22 cellular contexts compared by ENCODE assay signal in genomic region chr17:6608321-6608720, GRCh38. TPM values are rescaled to one million over a fixed set of nuclear protein-coding genes. Genes with fewer than 3 reads are reported as not detected.
DNase-seq lines count a peak whose midpoint lies in the region; ATAC-seq and TF ChIP-seq lines count a peak whose summit lies in the region.
"Had no signal": no experiment of that assay in that cellular context is flagged by ENCODE, and none has a peak within 500 bp of the region (broad histone marks: within the 10 kb centered on the region; RNA-seq: fewer than 3 reads in every experiment).

No MANE protein-coding gene starts in this region.

- ATAC-seq in PC-3 (peak; percentile 90), GM19397 (IDR thresholded peaks at IDR 0.05; ENCODE audit: unreplicated experiment) (no peak)
- ATAC-seq: heart left ventricle; stimulated activated naive CD8-positive, alpha-beta T cell treated with anti-CD3 and anti-CD28 coated beads, Interleukin-15, Interleukin-2, amounts not matched to agents 100 U/mL and 50 U/mL, for 24 hours had no signal

- H3K79me2 ChIP-seq in PC-3 (ENCODE audit: low read length), result no peaks in the 10 kb centered on the region

- BruUV-seq in PC-3 (replicated peaks; lab: Mats Ljungman, UMichigan), result no TSS peak

- H3K9ac ChIP-seq in PC-3 (ENCODE audit: low read length), result no peak overlapping the region

- H3K9me3 ChIP-seq in PC-3 (ENCODE audit: low read length), result no peaks in the 10 kb centered on the region
- H3K9me3 ChIP-seq: esophagus muscularis mucosa, heart left ventricle, sigmoid colon, tibial nerve had no signal

- H3K36me3 ChIP-seq in PC-3 (ENCODE audit: low read depth, low read length) (peaks cover 30% of the 10 kb centered on the region), brain microvascular endothelial cell (replicated peaks) (peaks cover 64% of the 10 kb centered on the region), kidney epithelial cell (ENCODE audit: control insufficient read depth, insufficient read depth, low read length) (no peaks in the 10 kb centered on the region)

- H3K27me3 ChIP-seq in PC-3 (ENCODE audit: low read length) (no peaks in the 10 kb centered on the region), brain microvascular endothelial cell (replicated peaks) (no peaks in the 10 kb centered on the region), kidney epithelial cell (ENCODE audit: control insufficient read depth, insufficient read depth, low read length) (no peaks in the 10 kb centered on the region)
- H3K27me3 ChIP-seq: esophagus muscularis mucosa, heart left ventricle, sigmoid colon, tibial nerve had no signal

- TF ChIP-seq CTCF in PC-3 (conservative IDR thresholded peaks at IDR 0.05; ENCODE audit: low read depth, low read length) (no peak), brain microvascular endothelial cell (IDR thresholded peaks at IDR 0.05; ENCODE audit: low read depth, low read length, missing control alignments) (no peak), kidney epithelial cell (IDR thresholded peaks at IDR 0.05; ENCODE audit: insufficient read depth, low read length, poor library complexity, severe bottlenecking) (no peak)

- H3K27ac ChIP-seq in PC-3 (ENCODE audit: low read length), result peak overlapping the region; percentile 40
- H3K27ac ChIP-seq in brain microvascular endothelial cell, result no peak overlapping the region
- H3K27ac ChIP-seq: heart left ventricle, sigmoid colon, tibial nerve had no signal

- intact Hi-C loops in PC-3 (cut with micrococcal nuclease), result no loop called here
- intact Hi-C loops in posterior vena cava (cut with DNase I), result no loop called here

- no peaks in the 10 kb centered on the region for H3F3A ChIP-seq in PC-3 (ENCODE audit: low read length, unreplicated experiment)

- no peak overlapping the region; the same call in 1 of the 2 replicates for H3K4me2 ChIP-seq in PC-3 (ENCODE audit: low read length)

- H3K4me1 ChIP-seq in PC-3 (ENCODE audit: insufficient read depth, low read length), result peaks cover 16% of the 10 kb centered on the region
- H3K4me1 ChIP-seq: sigmoid colon had no signal

- H4K20me1 ChIP-seq in PC-3 (ENCODE audit: low read length), result no peaks in the 10 kb centered on the region

- DNase-seq in EH (ENCODE audit: low read depth) (peak; percentile 36), PC-3 (peak; percentile 84), brain microvascular endothelial cell (peak; percentile 14), kidney epithelial cell (ENCODE audit: low read depth) (peak; percentile 45), midbrain (lab: John Stamatoyannopoulos, UW) (no peak), NK-92 (lab: John Stamatoyannopoulos, UW; ENCODE audit: unreplicated experiment) (no peak), posterior vena cava (ENCODE audit: low spot score) (no peak)
- DNase-seq: activated CD4-positive, alpha-beta T cell treated with anti-CD3 and anti-CD28 coated beads, Interleukin-2, amount 10 ng/mL, durations not matched to agents 24 days and 14 days; activated effector memory CD4-positive, alpha-beta T cell treated with Interleukin-2 at 50 U/mL for 16 hours; AML-193; H7; heart left ventricle; NCI-H2029; occipital lobe; Right ventricle myocardium superior; sigmoid colon; stimulated activated CD4-positive, alpha-beta T cell treated with anti-CD3 and anti-CD28 coated beads, Interleukin-1b, Interleukin-23, amount 100 ng/mL, for 48 hours; stimulated activated naive CD8-positive, alpha-beta T cell treated with anti-CD3 and anti-CD28 coated beads, Interleukin-15, Interleukin-2, amounts not matched to agents 100 U/mL and 50 U/mL, for 24 hours; T-helper 1 cell had no signal

- no peaks in the 10 kb centered on the region for H3K9me2 ChIP-seq in PC-3 (replicated peaks; ENCODE audit: low read length)

- in situ Hi-C loops in brain microvascular endothelial cell (cut with HindIII; ENCODE audit: low pct_ligation_motif_present, low sequenced_read_pairs), result no loop called here

- CTCF ChIA-PET in PC-3 (lab: Charles Lee), result no interaction called here

- H2AFZ ChIP-seq in PC-3 (ENCODE audit: low read length), result no peak overlapping the region; the same call in 1 of the 2 replicates

- no peak overlapping the region for H3K4me3 ChIP-seq in PC-3 (ENCODE audit: low read length)
- H3K4me3 ChIP-seq in brain microvascular endothelial cell (ENCODE audit: low read depth, low read length), result no peak overlapping the region
- no peak overlapping the region for H3K4me3 ChIP-seq in kidney epithelial cell (ENCODE audit: low read depth, low read length)
- H3K4me3 ChIP-seq: esophagus muscularis mucosa, heart left ventricle, sigmoid colon, tibial nerve had no signal

- POLR2A ChIA-PET in PC-3 (lab: Charles Lee; ENCODE audit: unreplicated experiment), result no interaction called here

RNA-seq across cellular contexts. Expression of gene KIAA0753, which starts 32.2 kb away (rescaled TPM):
- total RNA-seq in PC-3 (2014; rRNA removed) (6.9 and 7.3 TPM in 2 replicates), kidney epithelial cell (20.2 and 24.2 TPM in 2 replicates), posterior vena cava (10 to 100 TPM; 17.7 to 21.6 TPM)

RNA-seq across cellular contexts. Expression of gene TXNDC17, which starts 32.5 kb away (rescaled TPM):
- total RNA-seq in PC-3 (2014; rRNA removed) (154 and 248 TPM in 2 replicates), kidney epithelial cell (193 and 245 TPM in 2 replicates), posterior vena cava (10 to 100 TPM; 43.2 to 55.9 TPM)

RNA-seq across cellular contexts. Expression of gene MED31, which starts 43.1 kb away (rescaled TPM):
- total RNA-seq in PC-3 (2014; rRNA removed), result 18.8 and 19.1 TPM in 2 replicates
- total RNA-seq in kidney epithelial cell, result 10.6 and 13.5 TPM in 2 replicates
- 10 to 100 TPM; 14.3 to 16.9 TPM for total RNA-seq in posterior vena cava

RNA-seq across cellular contexts. Expression of gene C17orf100, which starts 43.2 kb away (rescaled TPM):
- total RNA-seq in PC-3 (2014; rRNA removed), result 0.15 TPM in 1 of 2 replicates, not detected in the other
- total RNA-seq in kidney epithelial cell, result 0.34 and 0.46 TPM in 2 replicates
- 1 to 10 TPM in 1 of 2 donors, under 1 TPM in 1; 0.81 to 1.2 TPM for total RNA-seq in posterior vena cava

RNA-seq across cellular contexts. Expression of gene PITPNM3, which starts 52.0 kb away (rescaled TPM):
- total RNA-seq in PC-3 (2014; rRNA removed), result 7.1 and 9.7 TPM in 2 replicates
- total RNA-seq in kidney epithelial cell, result 1.6 and 2.2 TPM in 2 replicates
- total RNA-seq in posterior vena cava, result 10 to 100 TPM; 13.4 to 26.6 TPM

Comparison
In these comparisons a context has a peak if more than half of its experiments do, and no peak if none do; other contexts are left out.
1. DNase-seq: peak in EH (single experiment), PC-3 (single experiment), brain microvascular endothelial cell (single experiment) and kidney epithelial cell (single experiment); none in midbrain (single experiment), NK-92 (single experiment) and posterior vena cava (single experiment).